8 cellular contexts compared by ENCODE assay signal in genomic region chr16:68704232-68704867, GRCh38. TPM values are rescaled to one million over a fixed set of nuclear protein-coding genes. Genes with fewer than 3 reads are reported as not detected.
A peak's percentile ranks its signal among the peaks of the same experiment; 100 is the strongest.
DNase-seq lines count a peak whose midpoint lies in the region; ATAC-seq and TF ChIP-seq lines count a peak whose summit lies in the region.

No MANE protein-coding gene starts in this region.

- no peaks in the 10 kb centered on the region for H3K36me3 ChIP-seq in mesenchymal stem cell (ENCODE audit: control insufficient read depth in 1 of 2, insufficient read depth in 2 of 2, low read depth in 1 of 2, low read length in 2 of 2)

- H3K4me1 Mint-ChIP-seq in HFFc6 (ENCODE audit: low read depth): peaks cover 20% of the 10 kb centered on the region

- H2BK15ac ChIP-seq in mesenchymal stem cell (ENCODE audit: low read depth, poor library complexity, severe bottlenecking): no peak overlapping the region

- no peak overlapping the region for H3K4me2 ChIP-seq in mesenchymal stem cell (ENCODE audit: low read length, poor library complexity, severe bottlenecking)

- H3K27ac ChIP-seq in mesenchymal stem cell (ENCODE audit: low read length, poor library complexity, severe bottlenecking): no peak overlapping the region

- H3K18ac ChIP-seq in mesenchymal stem cell (ENCODE audit: low read depth in 1 of 2, low read length in 2 of 2): no peak overlapping the region

- no peak overlapping the region for H2BK120ac ChIP-seq in mesenchymal stem cell (ENCODE audit: low read depth, low read length)

- no peaks in the 10 kb centered on the region for H3K36me3 Mint-ChIP-seq in HFFc6 (ENCODE audit: low read depth)

- H3K4me1 ChIP-seq in mesenchymal stem cell (ENCODE audit: control insufficient read depth, insufficient read depth, low read depth, low read length): peaks cover 19% of the 10 kb centered on the region

- peak; percentile 87 for TF ChIP-seq CTCF in HFFc6 (IDR thresholded peaks at IDR 0.05)

- no peak overlapping the region for H2BK5ac ChIP-seq in mesenchymal stem cell (ENCODE audit: low read depth, low read length, poor library complexity, severe bottlenecking)

- peaks cover 6% of the 10 kb centered on the region in 2 experiments for H3K27me3 ChIP-seq in mesenchymal stem cell (ENCODE audit: control insufficient read depth in 1 of 2, insufficient read depth in 1 of 2, low read length in 2 of 2)

- ATAC-seq in GM18870 (IDR thresholded peaks at IDR 0.05; ENCODE audit: unreplicated experiment): no peak

- H3K23ac ChIP-seq in mesenchymal stem cell (ENCODE audit: low read length in 2 of 2): no peak overlapping the region

- H4K91ac ChIP-seq in mesenchymal stem cell (ENCODE audit: low read length): no peak overlapping the region

- no peaks in the 10 kb centered on the region for H3K9me3 ChIP-seq in mesenchymal stem cell (ENCODE audit: control insufficient read depth, low read length)

- no peak overlapping the region for H3K4me3 Mint-ChIP-seq in HFFc6

- no peak overlapping the region for H3K27ac Mint-ChIP-seq in HFFc6

- H3K79me1 ChIP-seq in mesenchymal stem cell (replicated peaks; ENCODE audit: low read length, poor library complexity, severe bottlenecking): no peaks in the 10 kb centered on the region

- H3K27me3 Mint-ChIP-seq in HFFc6 (ENCODE audit: insufficient read depth): peaks cover 11% of the 10 kb centered on the region

- no peak overlapping the region for H3K4me3 ChIP-seq in mesenchymal stem cell (ENCODE audit: insufficient read depth in 1 of 2, low read depth in 1 of 2, low read length in 2 of 2)

- no peak overlapping the region for H3K4ac ChIP-seq in mesenchymal stem cell (ENCODE audit: low read depth in 1 of 2, low read length in 2 of 2)

- H2AK5ac ChIP-seq in mesenchymal stem cell (ENCODE audit: low read length, severe bottlenecking): no peak overlapping the region

- DNase-seq in CD1c-positive myeloid dendritic cell (ENCODE audit: extremely low spot score): peak; percentile 69
- DNase-seq in HFFc6: peak; percentile 63
- peak; percentile 77 for DNase-seq in NCI-H748 (lab: John Stamatoyannopoulos, UW; ENCODE audit: unreplicated experiment)
- DNase-seq in activated CD4-positive, alpha-beta T cell treated with anti-CD3 and anti-CD28 coated beads, Interleukin-2, amount 50 U/mL, for 4 hours: peak; percentile 29 to 37
- peak; percentile 8 for DNase-seq in effector CD8-positive, alpha-beta T cell (lab: John Stamatoyannopoulos, UW)
- peak; percentile 63 for DNase-seq in mesenchymal stem cell
- DNase-seq in stimulated activated CD8-positive, alpha-beta memory T cell treated with anti-CD3 and anti-CD28 coated beads, Interleukin-4, amount 100 ng/mL, for 48 hours: peak; percentile 81

- 70% methylated on average over 13 of the region's 15 CpGs for WGBS in mesenchymal stem cell

- no peak overlapping the region for H2AFZ ChIP-seq in mesenchymal stem cell (ENCODE audit: low read depth, low read length)

- no peak overlapping the region for H3K14ac ChIP-seq in mesenchymal stem cell (ENCODE audit: low read length in 2 of 2)

- no peak overlapping the region for H2BK12ac ChIP-seq in mesenchymal stem cell (ENCODE audit: low read length in 2 of 2)

- no peaks in the 10 kb centered on the region for H3K9me3 Mint-ChIP-seq in HFFc6

- H4K8ac ChIP-seq in mesenchymal stem cell (ENCODE audit: low read length): no peak overlapping the region

- no peak overlapping the region for H3K9ac ChIP-seq in mesenchymal stem cell (ENCODE audit: low read length)

RNA-seq across cellular contexts. Expression of gene CDH1, which starts 32.7 kb away (rescaled TPM):
- total RNA-seq in HFFc6 (2021; fragmentation: NEBNext Ultra II Directional; extraction: Animal tissue kit (Norgen Biotek cat#: 25700)): 1 to 10 TPM in 1 of 6 experiments, under 1 TPM in 5; 0.24 to 1.4 (median 0.41) TPM
- not detected for polyA plus RNA-seq in mesenchymal stem cell (2013, experiment 1 of 2)
- polyA plus RNA-seq in mesenchymal stem cell (2013, experiment 2 of 2): 0.03 TPM

RNA-seq across cellular contexts. Expression of gene CDH3, which starts 59.2 kb away (rescaled TPM):
- total RNA-seq in HFFc6 (2021; fragmentation: NEBNext Ultra II Directional; extraction: Animal tissue kit (Norgen Biotek cat#: 25700)): under 1 TPM in 4 of 6 experiments, not detected in 2; 0.10 to 0.36 (median 0.13) TPM
- polyA plus RNA-seq in mesenchymal stem cell (2013, experiment 1 of 2): 0.29 TPM
- 0.36 TPM for polyA plus RNA-seq in mesenchymal stem cell (2013, experiment 2 of 2)

Comparison
In these comparisons a context has a peak if more than half of its experiments do, and no peak if none do; other contexts are left out.
1. DNase-seq: peak in every context shown above with its lines; median percentile 81 in stimulated activated CD8-positive, alpha-beta memory T cell treated with anti-CD3 and anti-CD28 coated beads, Interleukin-4, amount 100 ng/mL, for 48 hours; 77 in NCI-H748; 69 in CD1c-positive myeloid dendritic cell; 63 in HFFc6; 63 in mesenchymal stem cell; 33 in activated CD4-positive, alpha-beta T cell treated with anti-CD3 and anti-CD28 coated beads, Interleukin-2, amount 50 U/mL, for 4 hours; 8 in effector CD8-positive, alpha-beta T cell.